Comparison of ENCODE assay signal across 13 cellular contexts in genomic region chr12:52013626-52014310, GRCh38.
"Had no signal": no experiment of that assay in that cellular context is flagged by ENCODE, and none has a peak within 500 bp of the region (broad histone marks: within the 10 kb centered on the region; RNA-seq: fewer than 3 reads in every experiment).

No MANE protein-coding gene starts in this region.

- H3K4me1 ChIP-seq: right lobe of liver had no signal

- H3K36me3 ChIP-seq: brain microvascular endothelial cell, prostate gland, right lobe of liver had no signal

- H3K4me3 ChIP-seq: esophagus muscularis mucosa, left lung, prostate gland, right lobe of liver had no signal

- H3K9me3 ChIP-seq: esophagus muscularis mucosa, left lung, prostate gland, right lobe of liver had no signal

- DNase-seq: activated CD4-positive, alpha-beta T cell treated with anti-CD3 and anti-CD28 coated beads, Interleukin-2, amount 50 U/mL, for 4 hours; activated CD4-positive, CD25-positive, alpha-beta regulatory T cell treated with anti-CD3 and anti-CD28 coated beads, Interleukin-2, amount 50 U/mL, for 72 hours; activated naive CD4-positive, alpha-beta T cell treated with anti-CD3 and anti-CD28 coated beads, Interleukin-2, amount 50 U/mL, for 16 hours; activated T-cell treated with anti-CD3 and anti-CD28 coated beads, Interleukin-2, amount 50 U/mL, for 1 hour; amygdala; brain microvascular endothelial cell; dermis blood vessel endothelial cell; left lung; nucleus accumbens; right lobe of liver; stimulated activated naive B cell treated with anti-CD40 and anti-IgM and Interleukin-4, amounts not matched to agents 10 μg/mL and 1 μg/mL and 100 μg/mL, for 72 hours had no signal

- ATAC-seq: left lung; right lobe of liver; stimulated activated naive B cell treated with anti-CD40 and anti-IgM and Interleukin-4, amounts not matched to agents 10 μg/mL and 1 μg/mL and 100 μg/mL, for 72 hours had no signal

- H3K27me3 ChIP-seq: brain microvascular endothelial cell, esophagus muscularis mucosa, right lobe of liver had no signal

- H3K27ac ChIP-seq: brain microvascular endothelial cell, esophagus muscularis mucosa, left lung, prostate gland, right lobe of liver had no signal
